22 cellular contexts compared by ENCODE assay signal in the genomic region with DNA sequence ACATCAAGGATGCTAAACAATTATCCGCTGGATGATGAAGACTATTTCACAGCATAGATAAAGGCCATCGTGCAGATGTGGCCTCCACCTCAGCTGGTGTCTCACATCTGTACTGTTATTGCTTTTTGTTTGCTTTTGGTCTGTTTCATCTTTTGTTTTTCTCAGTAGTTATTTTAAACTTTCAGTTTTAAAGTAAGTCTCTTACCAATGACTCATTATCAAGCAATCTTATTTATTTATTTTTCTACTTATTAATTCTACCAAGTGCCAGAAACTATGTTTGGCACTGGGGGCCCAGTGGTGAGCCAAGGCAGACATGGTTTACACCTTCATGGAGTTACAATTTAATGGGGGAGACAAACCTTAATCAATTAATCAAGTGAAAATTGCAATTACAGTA.
"Had no signal": no experiment of that assay in that cellular context is flagged by ENCODE, and none has a peak within 500 bp of the region (broad histone marks: within the 10 kb centered on the region; RNA-seq: fewer than 3 reads in every experiment).

No MANE protein-coding gene starts in this region.

- H3K4me3 ChIP-seq: ascending aorta, cardiac muscle cell, dorsolateral prefrontal cortex, gastrocnemius medialis, heart right ventricle, left lung, mucosa of descending colon, pancreas, sigmoid colon, thyroid gland had no signal

- H3K36me3 ChIP-seq: ascending aorta, cardiac muscle cell, gastrocnemius medialis, heart right ventricle, left lung, pancreas, sigmoid colon, thyroid gland had no signal

- H3K4me1 Mint-ChIP-seq: activated naive CD8-positive, alpha-beta T cell treated with anti-CD3 and anti-CD28 coated beads, Interleukin-2, amount 50 U/mL, for 24 hours; memory B cell; naive thymus-derived CD4-positive, alpha-beta T cell; stimulated activated memory B cell treated with anti-CD40 and anti-IgM and Interleukin-4, amounts not matched to agents 10 μg/mL and 1 μg/mL and 100 μg/mL, for 72 hours had no signal

- H3K27ac Mint-ChIP-seq: activated naive CD8-positive, alpha-beta T cell treated with anti-CD3 and anti-CD28 coated beads, Interleukin-2, amount 50 U/mL, for 24 hours; activated T-helper 1 cell treated with anti-CD3 and anti-CD28 coated beads, Interleukin-12 subunit alpha, Interleukin-12 subunit beta, Interleukin-2, Interleukin-4 antibody, amounts not matched to agents 30 ng/mL and 10 ng/mL and 1 ng/mL, durations not matched to agents 14 hours and 24 hours and 36 hours; memory B cell; naive thymus-derived CD4-positive, alpha-beta T cell; stimulated activated memory B cell treated with anti-CD40 and anti-IgM and Interleukin-4, amounts not matched to agents 10 μg/mL and 1 μg/mL and 100 μg/mL, for 72 hours had no signal

- H3K27me3 ChIP-seq: ascending aorta, cardiac muscle cell, gastrocnemius medialis, left lung, pancreas, sigmoid colon, thyroid gland had no signal

- H3K27me3 Mint-ChIP-seq: stimulated activated memory B cell treated with anti-CD40 and anti-IgM and Interleukin-4, amounts not matched to agents 10 μg/mL and 1 μg/mL and 100 μg/mL, for 72 hours had no signal

- H3K36me3 Mint-ChIP-seq: memory B cell; naive thymus-derived CD4-positive, alpha-beta T cell; stimulated activated memory B cell treated with anti-CD40 and anti-IgM and Interleukin-4, amounts not matched to agents 10 μg/mL and 1 μg/mL and 100 μg/mL, for 72 hours had no signal

- H3K27ac ChIP-seq: ascending aorta, cardiac muscle cell, dorsolateral prefrontal cortex, gastrocnemius medialis, heart right ventricle, left lung, pancreas, sigmoid colon, thyroid gland had no signal

- H3K4me3 Mint-ChIP-seq: activated naive CD8-positive, alpha-beta T cell treated with anti-CD3 and anti-CD28 coated beads, Interleukin-2, amount 50 U/mL, for 24 hours; activated T-helper 1 cell treated with anti-CD3 and anti-CD28 coated beads, Interleukin-12 subunit alpha, Interleukin-12 subunit beta, Interleukin-2, Interleukin-4 antibody, amounts not matched to agents 30 ng/mL and 10 ng/mL and 1 ng/mL, durations not matched to agents 14 hours and 24 hours and 36 hours; memory B cell; naive thymus-derived CD4-positive, alpha-beta T cell; stimulated activated memory B cell treated with anti-CD40 and anti-IgM and Interleukin-4, amounts not matched to agents 10 μg/mL and 1 μg/mL and 100 μg/mL, for 72 hours had no signal

- H3K9me3 ChIP-seq: ascending aorta, gastrocnemius medialis, left lung, mucosa of descending colon, pancreas, sigmoid colon, thyroid gland had no signal

- DNase-seq: activated CD4-positive, alpha-beta T cell treated with anti-CD3 and anti-CD28 coated beads, Interleukin-2, amount 50 U/mL, for 1 hour; activated naive CD4-positive, alpha-beta T cell; activated naive CD8-positive, alpha-beta T cell treated with anti-CD3 and anti-CD28 coated beads, Interleukin-2, amount 50 U/mL, for 24 hours; dorsolateral prefrontal cortex; gastrocnemius medialis; heart right ventricle; islet precursor cell; left lung; mucosa of descending colon; naive thymus-derived CD4-positive, alpha-beta T cell; pancreas; sigmoid colon; stimulated activated CD4-positive, alpha-beta T cell treated with anti-CD3 and anti-CD28 coated beads, Interleukin-2, amount 100 ng/mL, for 48 hours; T-helper 1 cell; T1000; thyroid gland had no signal

- ATAC-seq: activated CD4-positive, CD25-positive, alpha-beta regulatory T cell treated with anti-CD3 and anti-CD28 coated beads, Interleukin-2, amount 50 U/mL, for 24 hours; activated naive CD8-positive, alpha-beta T cell treated with anti-CD3 and anti-CD28 coated beads, Interleukin-2, amount 50 U/mL, for 24 hours; gastrocnemius medialis; heart right ventricle; left lung; mucosa of descending colon; naive thymus-derived CD4-positive, alpha-beta T cell; stimulated activated memory B cell treated with anti-CD40 and anti-IgM and Interleukin-4, amounts not matched to agents 10 μg/mL and 1 μg/mL and 100 μg/mL, for 72 hours had no signal

- H3K4me1 ChIP-seq: gastrocnemius medialis, left lung, pancreas, sigmoid colon, thyroid gland had no signal

- H3K9me3 Mint-ChIP-seq: activated naive CD8-positive, alpha-beta T cell treated with anti-CD3 and anti-CD28 coated beads, Interleukin-2, amount 50 U/mL, for 24 hours; activated T-helper 1 cell treated with anti-CD3 and anti-CD28 coated beads, Interleukin-12 subunit alpha, Interleukin-12 subunit beta, Interleukin-2, Interleukin-4 antibody, amounts not matched to agents 30 ng/mL and 10 ng/mL and 1 ng/mL, durations not matched to agents 14 hours and 24 hours and 36 hours had no signal
